17 cellular contexts compared by ENCODE assay signal in genomic region chr17:14321476-14321949, GRCh38. TPM values are rescaled to one million over a fixed set of nuclear protein-coding genes. Genes with fewer than 3 reads are reported as not detected.
DNase-seq lines count a peak whose midpoint lies in the region; ATAC-seq and TF ChIP-seq lines count a peak whose summit lies in the region.
"Had no signal": no experiment of that assay in that cellular context is flagged by ENCODE, and none has a peak within 500 bp of the region (broad histone marks: within the 10 kb centered on the region; RNA-seq: fewer than 3 reads in every experiment).

No MANE protein-coding gene starts in this region.

- peak overlapping the region; percentile 58 for H3K27ac Mint-ChIP-seq in activated CD4-positive, alpha-beta T cell treated with anti-CD3 and anti-CD28 coated beads for 36 hours
- H3K27ac Mint-ChIP-seq in effector memory CD8-positive, alpha-beta T cell: peak overlapping the region; percentile 31 to 32

- ATAC-seq in activated CD4-positive, alpha-beta T cell treated with anti-CD3 and anti-CD28 coated beads for 36 hours: peak; percentile 38
- ATAC-seq in effector memory CD8-positive, alpha-beta T cell (replicated peaks): no peak
- ATAC-seq: K562, left colon had no signal

- no peak overlapping the region for H3K4me3 Mint-ChIP-seq in activated CD4-positive, alpha-beta T cell treated with anti-CD3 and anti-CD28 coated beads for 36 hours
- H3K4me3 Mint-ChIP-seq in effector memory CD8-positive, alpha-beta T cell: peak overlapping the region in 1 of 2 donors; percentile 6
- H3K4me3 Mint-ChIP-seq: naive B cell had no signal

- intact Hi-C loops in activated CD4-positive, alpha-beta T cell treated with anti-CD3 and anti-CD28 coated beads for 36 hours (cut with DNase I, micrococcal nuclease): loop anchor here in 1 of 2 experiments (5.0 kb wide), 1 partner anchor 81 kb away; no protein-coding TSS in a partner anchor
- intact Hi-C loops in sigmoid colon (cut with DNase I): no loop called here
- intact Hi-C loops in adrenal gland (cut with DNase I): no loop called here

- no peaks in the 10 kb centered on the region for H3K9me3 Mint-ChIP-seq in activated CD4-positive, alpha-beta T cell treated with anti-CD3 and anti-CD28 coated beads for 36 hours (ENCODE audit: low read depth)
- H3K9me3 Mint-ChIP-seq in effector memory CD8-positive, alpha-beta T cell: no peaks in the 10 kb centered on the region

- CTCF ChIA-PET in activated CD4-positive, alpha-beta T cell treated with anti-CD3 and anti-CD28 coated beads for 36 hours (lab: Charles Lee): interaction anchor here (0.6 to 1.2 kb wide), 8 partner anchors 13 to 1690 kb away, joined by 3 to 5 read pairs (median 3); no protein-coding TSS in a partner anchor

- peaks cover 72% of the 10 kb centered on the region for H3K4me1 Mint-ChIP-seq in activated CD4-positive, alpha-beta T cell treated with anti-CD3 and anti-CD28 coated beads for 36 hours
- H3K4me1 Mint-ChIP-seq in effector memory CD8-positive, alpha-beta T cell (ENCODE audit: low read depth in 2 of 2): peaks cover 50 to 63% of the 10 kb centered on the region in 2 donors

- POLR2A ChIA-PET in activated CD4-positive, alpha-beta T cell treated with anti-CD3 and anti-CD28 coated beads for 36 hours (lab: Charles Lee): interaction anchor here (0.7 kb wide), 1 partner anchor 640 kb away, joined by 5 read pairs; no protein-coding TSS in a partner anchor

- no peaks in the 10 kb centered on the region for H3K27me3 Mint-ChIP-seq in activated CD4-positive, alpha-beta T cell treated with anti-CD3 and anti-CD28 coated beads for 36 hours
- no peaks in the 10 kb centered on the region for H3K27me3 Mint-ChIP-seq in effector memory CD8-positive, alpha-beta T cell

- peaks cover 5% of the 10 kb centered on the region for H3K36me3 Mint-ChIP-seq in activated CD4-positive, alpha-beta T cell treated with anti-CD3 and anti-CD28 coated beads for 36 hours (ENCODE audit: low read depth)
- peaks cover 8% of the 10 kb centered on the region for H3K36me3 Mint-ChIP-seq in effector memory CD8-positive, alpha-beta T cell (ENCODE audit: insufficient read depth)

- WGBS in sigmoid colon, 2 donors: 52 to 61% methylated on average over 7 of the region's 7 CpGs
- WGBS in adrenal gland, 4 donors: 62 to 66% (median 65%) methylated on average over 7 of the region's 7 CpGs

- H4K20me1 ChIP-seq in osteoblast (ENCODE audit: insufficient read depth, low read length): peaks cover 22% of the 10 kb centered on the region

- H3K36me3 ChIP-seq in osteoblast (ENCODE audit: insufficient read depth, low read length) (peaks cover 3% of the 10 kb centered on the region), sigmoid colon (no peaks in the 10 kb centered on the region), adrenal gland (replicated peaks in 1 of 2) (no peaks in the 10 kb centered on the region)
- H3K36me3 ChIP-seq: breast epithelium, thoracic aorta had no signal

- TF ChIP-seq CTCF in osteoblast (IDR thresholded peaks at IDR 0.05; ENCODE audit: extremely low read depth, low read depth, low read length): no peak
- TF ChIP-seq CTCF in sigmoid colon (IDR thresholded peaks at IDR 0.05): no peak
- TF ChIP-seq CTCF in adrenal gland (IDR thresholded peaks at IDR 0.05): no peak

- no peak for TF ChIP-seq POLR2A in sigmoid colon (IDR thresholded peaks at IDR 0.05)
- TF ChIP-seq POLR2A in adrenal gland (IDR thresholded peaks at IDR 0.05): no peak

- peak overlapping the region; percentile 58 for H3K27ac ChIP-seq in osteoblast (ENCODE audit: low read depth, low read length)
- H3K27ac ChIP-seq in sigmoid colon: no peak overlapping the region
- H3K27ac ChIP-seq in adrenal gland: no peak overlapping the region
- H3K27ac ChIP-seq: breast epithelium, thoracic aorta had no signal

- peak overlapping the region; percentile 52 for H3K4me3 ChIP-seq in osteoblast (ENCODE audit: insufficient read depth, low read length)
- no peak overlapping the region for H3K4me3 ChIP-seq in sigmoid colon
- no peak overlapping the region for H3K4me3 ChIP-seq in adrenal gland
- H3K4me3 ChIP-seq: breast epithelium, K562, thoracic aorta had no signal

- H3K9me3 ChIP-seq in osteoblast (ENCODE audit: low read depth, low read length) (no peaks in the 10 kb centered on the region), sigmoid colon (no peaks in the 10 kb centered on the region), adrenal gland (replicated peaks in 1 of 3) (no peaks in the 10 kb centered on the region)
- H3K9me3 ChIP-seq: breast epithelium, thoracic aorta had no signal

- H3K4me1 ChIP-seq in osteoblast (ENCODE audit: insufficient read depth, low read length): peaks cover 15% of the 10 kb centered on the region
- no peaks in the 10 kb centered on the region for H3K4me1 ChIP-seq in sigmoid colon
- H3K4me1 ChIP-seq in adrenal gland (replicated peaks in 1 of 2): no peaks in the 10 kb centered on the region
- H3K4me1 ChIP-seq: breast epithelium had no signal

- no peak for TF ChIP-seq EP300 in sigmoid colon (IDR thresholded peaks at IDR 0.05)

- DNase-seq in activated CD4-positive, alpha-beta T cell treated with anti-CD3 and anti-CD28 coated beads for 36 hours: no peak
- DNase-seq in activated CD4-positive, alpha-beta T cell treated with anti-CD3 and anti-CD28 coated beads, Interleukin-2, amount 50 U/mL, for 48 hours: no peak
- peak; percentile 83 for DNase-seq in NCI-H1105 treated with DMSO at 0.1 percent for 48 hours (lab: John Stamatoyannopoulos, UW)
- no peak for DNase-seq in effector memory CD8-positive, alpha-beta T cell
- no peak for DNase-seq in osteoblast (ENCODE audit: insufficient read length, low spot score, missing footprints)
- DNase-seq in DMS53 (lab: John Stamatoyannopoulos, UW): no peak
- DNase-seq in sigmoid colon: no peak
- DNase-seq in adrenal gland: no peak
- DNase-seq: ACHN, DMS 273 treated with DMSO at 0.1 percent for 48 hours, left colon, naive B cell, NCI-H1694, NCI-H524 treated with DMSO at 0.1 percent for 48 hours had no signal

- H2AFZ ChIP-seq in osteoblast (ENCODE audit: low read length): peak overlapping the region; percentile 81

- H3K79me2 ChIP-seq in osteoblast (ENCODE audit: insufficient read depth, low read length): peaks cover 93% of the 10 kb centered on the region

- peak overlapping the region; percentile 77 for H3K4me2 ChIP-seq in osteoblast (ENCODE audit: insufficient read depth, low read length)

- H3K27me3 ChIP-seq in osteoblast (ENCODE audit: insufficient read depth, low read length) (no peaks in the 10 kb centered on the region), sigmoid colon (peaks cover 0 to 32% (median 0%) of the 10 kb centered on the region in 3 donors), adrenal gland (no peaks in the 10 kb centered on the region)
- H3K27me3 ChIP-seq: breast epithelium had no signal

RNA-seq across cellular contexts. Expression of gene HS3ST3B1, which starts 20.6 kb away (rescaled TPM):
- total RNA-seq in activated CD4-positive, alpha-beta T cell treated with anti-CD3 and anti-CD28 coated beads for 36 hours: 1 to 10 TPM; 5.0 to 5.7 TPM
- 9.4 and 13.4 TPM in 2 replicates for total RNA-seq in osteoblast
- total RNA-seq in sigmoid colon: 1 to 10 TPM in 3 of 4 donors, under 1 TPM in 1; 0.66 to 1.8 (median 1.1) TPM
- 1 to 10 TPM in 1 of 3 donors, under 1 TPM in 2; 0.46 to 3.0 (median 0.60) TPM for polyA plus RNA-seq in sigmoid colon
- 1 to 10 TPM; 2.5 to 8.5 (median 4.1) TPM for total RNA-seq in adrenal gland
- polyA plus RNA-seq in adrenal gland: under 1 TPM; 0.47 to 0.64 (median 0.56) TPM
